Comparison of ENCODE assay signal across 9 cellular contexts in the genomic region with DNA sequence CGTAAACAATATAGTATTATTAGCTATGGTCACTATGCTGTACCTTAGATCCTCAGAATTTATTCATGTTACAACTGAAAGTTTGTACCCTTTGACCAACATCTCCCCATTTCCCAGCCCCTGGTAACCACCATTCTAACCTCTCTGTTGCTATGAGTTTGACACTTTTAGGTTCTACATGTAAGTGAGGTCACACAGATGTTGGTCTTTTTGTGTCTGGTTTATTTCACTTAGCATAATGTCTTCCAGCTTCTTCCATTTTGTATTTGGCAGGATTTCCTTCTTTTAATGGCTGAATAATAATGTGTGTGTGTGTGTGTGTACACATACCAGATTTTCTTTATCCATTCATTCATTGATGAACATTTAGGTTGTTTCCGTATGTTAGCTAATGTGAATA.
"Had no signal": no experiment of that assay in that cellular context is flagged by ENCODE, and none has a peak within 500 bp of the region (broad histone marks: within the 10 kb centered on the region; RNA-seq: fewer than 3 reads in every experiment).

No MANE protein-coding gene starts in this region.

- H3K4me2 ChIP-seq: GM23338 had no signal

- H3K27ac ChIP-seq: HL-60 had no signal

- FAIRE-seq: H1, HepG2 had no signal

- H3K4me1 ChIP-seq: HAP-1 had no signal

- DNase-seq: H7, HFFc6, KBM-7 had no signal

- H3K4me3 ChIP-seq: GM23338, HAP-1 had no signal

- ATAC-seq: GM23338, HCT116, HepG2 had no signal

- H2AFZ ChIP-seq: GM23338 had no signal

- H3K36me3 ChIP-seq: HAP-1 had no signal

- H3K9me3 ChIP-seq: HAP-1 had no signal
